ENCODE assay signal across 1 cellular context in the genomic region with DNA sequence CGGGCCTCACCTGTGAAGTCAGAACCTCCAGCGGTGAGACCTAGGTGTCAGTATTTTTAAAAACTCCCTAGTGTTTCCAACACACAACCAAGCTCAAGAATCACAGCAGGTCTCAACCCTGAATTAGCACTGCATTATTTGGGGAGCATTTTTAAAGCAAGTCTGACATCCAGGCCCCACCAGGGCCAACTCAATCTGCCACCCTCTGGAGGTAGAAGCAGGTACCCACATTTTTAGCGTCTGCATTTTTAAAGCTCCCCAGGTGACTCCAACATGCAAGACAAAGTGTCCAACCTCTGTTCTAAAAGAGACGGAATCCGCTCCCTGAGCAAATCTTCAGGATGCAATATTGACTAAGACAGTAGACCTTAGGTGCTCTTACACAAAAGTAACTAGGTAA.
TF ChIP-seq lines count a peak whose summit lies in the region.

No MANE protein-coding gene starts in this region.

TF ChIP-seq in K562, 482 proteins besides CTCF, POLR2A, EP300 and RAD21 (continued from another document):
- TF ChIP-seq PBX2 (CRISPR knock-in tag; IDR thresholded peaks at IDR 0.05; ENCODE audit: low read depth) (no peak), PBX2 (tag; conservative IDR thresholded peaks at IDR 0.05; ENCODE audit: low read depth) (no peak), TSC22D4 (tag; IDR thresholded peaks at IDR 0.05) (no peak), ATF6 (CRISPR knock-in tag; IDR thresholded peaks at IDR 0.05) (no peak), KDM4B (IDR thresholded peaks at IDR 0.05; ENCODE audit: borderline replicate concordance in 2 of 2, low read depth in 1 of 2) (no peak), ZNF592 (IDR thresholded peaks at IDR 0.05) (no peak), ARNT (IDR thresholded peaks at IDR 0.05) (no peak), GATA2 (CRISPR knock-in tag; IDR thresholded peaks at IDR 0.05) (no peak), NFIX (CRISPR knock-in tag; IDR thresholded peaks at IDR 0.05; ENCODE audit: low read depth) (no peak), PHF20 (IDR thresholded peaks at IDR 0.05; ENCODE audit: partially characterized antibody) (no peak), ARID1B (IDR thresholded peaks at IDR 0.05) (no peak), E2F8 (IDR thresholded peaks at IDR 0.05; ENCODE audit: low read depth, partially characterized antibody) (no peak), ZKSCAN1 (IDR thresholded peaks at IDR 0.05; ENCODE audit: low read depth, low read length) (no peak)
- TF ChIP-seq, protein P1, sequence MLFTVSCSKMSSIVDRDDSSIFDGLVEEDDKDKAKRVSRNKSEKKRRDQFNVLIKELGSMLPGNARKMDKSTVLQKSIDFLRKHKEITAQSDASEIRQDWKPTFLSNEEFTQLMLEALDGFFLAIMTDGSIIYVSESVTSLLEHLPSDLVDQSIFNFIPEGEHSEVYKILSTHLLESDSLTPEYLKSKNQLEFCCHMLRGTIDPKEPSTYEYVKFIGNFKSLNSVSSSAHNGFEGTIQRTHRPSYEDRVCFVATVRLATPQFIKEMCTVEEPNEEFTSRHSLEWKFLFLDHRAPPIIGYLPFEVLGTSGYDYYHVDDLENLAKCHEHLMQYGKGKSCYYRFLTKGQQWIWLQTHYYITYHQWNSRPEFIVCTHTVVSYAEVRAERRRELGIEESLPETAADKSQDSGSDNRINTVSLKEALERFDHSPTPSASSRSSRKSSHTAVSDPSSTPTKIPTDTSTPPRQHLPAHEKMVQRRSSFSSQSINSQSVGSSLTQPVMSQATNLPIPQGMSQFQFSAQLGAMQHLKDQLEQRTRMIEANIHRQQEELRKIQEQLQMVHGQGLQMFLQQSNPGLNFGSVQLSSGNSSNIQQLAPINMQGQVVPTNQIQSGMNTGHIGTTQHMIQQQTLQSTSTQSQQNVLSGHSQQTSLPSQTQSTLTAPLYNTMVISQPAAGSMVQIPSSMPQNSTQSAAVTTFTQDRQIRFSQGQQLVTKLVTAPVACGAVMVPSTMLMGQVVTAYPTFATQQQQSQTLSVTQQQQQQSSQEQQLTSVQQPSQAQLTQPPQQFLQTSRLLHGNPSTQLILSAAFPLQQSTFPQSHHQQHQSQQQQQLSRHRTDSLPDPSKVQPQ (CRISPR knock-in tag; IDR thresholded peaks at IDR 0.05; ENCODE audit: borderline replicate concordance), result no peak
